8 cellular contexts compared by ENCODE assay signal in genomic region chr1:48202030-48202752, GRCh38. TPM values are rescaled to one million over a fixed set of nuclear protein-coding genes. Genes with fewer than 3 reads are reported as not detected.
DNase-seq lines count a peak whose midpoint lies in the region; ATAC-seq, FAIRE-seq and TF ChIP-seq lines count a peak whose summit lies in the region.

No MANE protein-coding gene starts in this region.

- H4K20me1 ChIP-seq in keratinocyte (ENCODE audit: control insufficient read depth, extremely low read depth, insufficient read depth, low read length): no peaks in the 10 kb centered on the region

- H3K9me3 ChIP-seq in CD4-positive, alpha-beta T cell (ENCODE audit: control insufficient read depth, low read length): no peaks in the 10 kb centered on the region
- H3K9me3 ChIP-seq in keratinocyte (ENCODE audit: control insufficient read depth, low read depth, low read length): no peaks in the 10 kb centered on the region

- CTCF ChIA-PET in CD4-positive, alpha-beta T cell (lab: Charles Lee): no interaction called here
- CTCF ChIA-PET in MCF 10A (lab: Yijun Ruan, JAX): interaction anchor here (0.5 to 10.0 kb wide), 48 partner anchors 12 to 639 kb away, joined by 3 to 198 read pairs (median 4); no protein-coding TSS in a partner anchor

- peak; percentile 40 for FAIRE-seq in TTC549 (lab: Jason Lieb, UNC)
- peak; percentile 58 for FAIRE-seq in keratinocyte (lab: Jason Lieb, UNC)

- POLR2A ChIA-PET in CD4-positive, alpha-beta T cell (lab: Charles Lee): no interaction called here
- POLR2A ChIA-PET in MCF 10A (lab: Yijun Ruan, JAX): interaction anchor here (1.0 to 4.7 kb wide), 10 partner anchors 19 to 211 kb away, joined by 3 to 27 read pairs (median 6); no protein-coding TSS in a partner anchor

- no peaks in the 10 kb centered on the region for H3K36me3 Mint-ChIP-seq in CD4-positive, alpha-beta T cell (ENCODE audit: low read depth)
- no peaks in the 10 kb centered on the region for H3K36me3 Mint-ChIP-seq in MCF 10A (ENCODE audit: insufficient read depth, unreplicated experiment)

- no peak for ATAC-seq in CD4-positive, alpha-beta T cell (ENCODE audit: poor library complexity)
- peak; percentile 57 for ATAC-seq in GM21528 (IDR thresholded peaks at IDR 0.05; ENCODE audit: low FRiP score, unreplicated experiment)
- ATAC-seq in GM18517 (IDR thresholded peaks at IDR 0.05; ENCODE audit: unreplicated experiment): no peak

- no peak overlapping the region for H3K4me3 Mint-ChIP-seq in CD4-positive, alpha-beta T cell
- peak overlapping the region; percentile 25 for H3K4me3 Mint-ChIP-seq in MCF 10A (ENCODE audit: unreplicated experiment)

- H3K4me1 ChIP-seq in keratinocyte (ENCODE audit: control insufficient read depth, extremely low read depth, insufficient read depth, low read length): peaks cover 21% of the 10 kb centered on the region

- no peak overlapping the region for H3K27ac Mint-ChIP-seq in CD4-positive, alpha-beta T cell
- peak overlapping the region; percentile 78 for H3K27ac Mint-ChIP-seq in MCF 10A (ENCODE audit: low read depth, unreplicated experiment)

- no peak overlapping the region for H3K27ac ChIP-seq in CD4-positive, alpha-beta T cell (ENCODE audit: low read depth, low read length)
- peak overlapping the region; percentile 2 for H3K27ac ChIP-seq in keratinocyte (ENCODE audit: control insufficient read depth, insufficient read depth, low read length)

- H3K9me1 ChIP-seq in keratinocyte (ENCODE audit: control insufficient read depth, extremely low read depth, insufficient read depth, low read length): no peaks in the 10 kb centered on the region

- no peaks in the 10 kb centered on the region for H3K4me1 Mint-ChIP-seq in CD4-positive, alpha-beta T cell (ENCODE audit: low read depth)
- peaks cover 54% of the 10 kb centered on the region for H3K4me1 Mint-ChIP-seq in MCF 10A (ENCODE audit: insufficient read depth, unreplicated experiment)

- H3K79me2 ChIP-seq in keratinocyte (ENCODE audit: control insufficient read depth, insufficient read depth, low read length): no peaks in the 10 kb centered on the region

- no peak overlapping the region for H2AFZ ChIP-seq in keratinocyte (ENCODE audit: control insufficient read depth, low read length)

- no peaks in the 10 kb centered on the region for H3K9me3 Mint-ChIP-seq in CD4-positive, alpha-beta T cell
- no peaks in the 10 kb centered on the region for H3K9me3 Mint-ChIP-seq in MCF 10A (ENCODE audit: unreplicated experiment)

- H3K27me3 Mint-ChIP-seq in CD4-positive, alpha-beta T cell: no peaks in the 10 kb centered on the region
- H3K27me3 Mint-ChIP-seq in MCF 10A (ENCODE audit: insufficient read depth, unreplicated experiment): no peaks in the 10 kb centered on the region

- dilution Hi-C loops in keratinocyte (cut with MboI; ENCODE audit: extremely low pct_ligation_motif_present, low sequenced_read_pairs): no loop called here

- peak; percentile 81 for TF ChIP-seq CTCF in CD4-positive, alpha-beta T cell (IDR thresholded peaks at IDR 0.05)
- peak; percentile 75 for TF ChIP-seq CTCF in MCF 10A (IDR thresholded peaks at IDR 0.05; ENCODE audit: unreplicated experiment)
- TF ChIP-seq CTCF in keratinocyte (optimal IDR thresholded peaks at IDR 0.05 in 1 of 3, IDR thresholded peaks at IDR 0.05 in 1 of 3, conservative IDR thresholded peaks at IDR 0.05 in 1 of 3; ENCODE audit: extremely low read depth in 1 of 3, insufficient read depth in 2 of 3, low read length in 3 of 3): peak; percentile 71 to 90 (median 84)

- peak overlapping the region; percentile 44 for H3K4me2 ChIP-seq in keratinocyte (ENCODE audit: control insufficient read depth, extremely low read depth, insufficient read depth, low read depth, low read length)

- no peak overlapping the region for H3K9ac ChIP-seq in keratinocyte (ENCODE audit: control insufficient read depth, extremely low read depth, insufficient read depth, low read length)

- H3K36me3 ChIP-seq in keratinocyte (ENCODE audit: control insufficient read depth in 2 of 2, extremely low read depth in 1 of 2, insufficient read depth in 2 of 2, low read length in 2 of 2): no peaks in the 10 kb centered on the region

- intact Hi-C loops in CD4-positive, alpha-beta T cell (cut with DNase I, micrococcal nuclease): no loop called here
- intact Hi-C loops in MCF 10A (cut with micrococcal nuclease): loop anchor here (1.0 to 5.0 kb wide), 8 partner anchors 25 to 463 kb away; partner anchors contain the start of gene TRABD2B

- DNase-seq in CD4-positive, alpha-beta T cell: peak; percentile 25 to 60 (median 34)
- DNase-seq in NCI-H2029 treated with DMSO at 0.1 percent for 48 hours (lab: John Stamatoyannopoulos, UW) (peak; percentile 71), MCF 10A (ENCODE audit: unreplicated experiment) (peak; percentile 85), keratinocyte (ENCODE audit: low read depth, low spot score) (peak; percentile 66)
- peak; percentile 25 to 39 for DNase-seq in stimulated activated CD4-positive, alpha-beta T cell treated with anti-CD3 and anti-CD28 coated beads, Interleukin-15, amount 100 ng/mL, for 48 hours (ENCODE audit: low read depth in 2 of 2)

- no peaks in the 10 kb centered on the region for H3K27me3 ChIP-seq in CD4-positive, alpha-beta T cell (ENCODE audit: control insufficient read depth, insufficient read depth, low read length)
- H3K27me3 ChIP-seq in keratinocyte (ENCODE audit: control insufficient read depth, extremely low read depth, insufficient read depth, low read length): no peaks in the 10 kb centered on the region

- no TSS peak for BruUV-seq in MCF 10A (replicated peaks; lab: Mats Ljungman, UMichigan)

- no peak overlapping the region for H3K4me3 ChIP-seq in keratinocyte (ENCODE audit: control insufficient read depth in 2 of 3, extremely low read depth in 1 of 3, insufficient read depth in 2 of 3, low read depth in 1 of 3, low read length in 3 of 3)

RNA-seq across cellular contexts. Expression of gene SLC5A9, which starts 20.3 kb away (rescaled TPM):
- total RNA-seq in CD4-positive, alpha-beta T cell: not detected
- total RNA-seq in MCF 10A (2022): not detected in 2 replicates
- polyA plus RNA-seq in keratinocyte: 0.08 TPM in 1 of 3 replicates, not detected in the others
- 0.12 TPM for polyA plus RNA-seq in keratinocyte (2011; ENCODE audit: low read depth)
- not detected in 2 replicates for polyA plus RNA-seq in keratinocyte (2011; cell fraction: cytosol; rRNA removed)
- polyA plus RNA-seq in keratinocyte (2011; cell fraction: nucleus; rRNA removed): 0.07 and 0.08 TPM in 2 replicates
- 0.27 TPM in 1 of 2 replicates, not detected in the other for polyA plus RNA-seq in keratinocyte (2012; ENCODE audit: low replicate concordance)
- polyA minus RNA-seq in keratinocyte: not detected in 3 replicates
- not detected for polyA minus RNA-seq in keratinocyte (2011; cell fraction: cytosol; rRNA and poly(A)+ RNA removed)
- not detected in 2 replicates for polyA minus RNA-seq in keratinocyte (2011; cell fraction: nucleus; rRNA and poly(A)+ RNA removed)

Comparison
In these comparisons a context has a peak if more than half of its experiments do, and no peak if none do; other contexts are left out.
1. DNase-seq: peak in every context shown above with its lines; median percentile 85 in MCF 10A; 71 in NCI-H2029 treated with DMSO at 0.1 percent for 48 hours; 66 in keratinocyte; 34 in CD4-positive, alpha-beta T cell; 32 in stimulated activated CD4-positive, alpha-beta T cell treated with anti-CD3 and anti-CD28 coated beads, Interleukin-15, amount 100 ng/mL, for 48 hours.